Comparison of ENCODE assay signal across 1 cellular context in the genomic region with DNA sequence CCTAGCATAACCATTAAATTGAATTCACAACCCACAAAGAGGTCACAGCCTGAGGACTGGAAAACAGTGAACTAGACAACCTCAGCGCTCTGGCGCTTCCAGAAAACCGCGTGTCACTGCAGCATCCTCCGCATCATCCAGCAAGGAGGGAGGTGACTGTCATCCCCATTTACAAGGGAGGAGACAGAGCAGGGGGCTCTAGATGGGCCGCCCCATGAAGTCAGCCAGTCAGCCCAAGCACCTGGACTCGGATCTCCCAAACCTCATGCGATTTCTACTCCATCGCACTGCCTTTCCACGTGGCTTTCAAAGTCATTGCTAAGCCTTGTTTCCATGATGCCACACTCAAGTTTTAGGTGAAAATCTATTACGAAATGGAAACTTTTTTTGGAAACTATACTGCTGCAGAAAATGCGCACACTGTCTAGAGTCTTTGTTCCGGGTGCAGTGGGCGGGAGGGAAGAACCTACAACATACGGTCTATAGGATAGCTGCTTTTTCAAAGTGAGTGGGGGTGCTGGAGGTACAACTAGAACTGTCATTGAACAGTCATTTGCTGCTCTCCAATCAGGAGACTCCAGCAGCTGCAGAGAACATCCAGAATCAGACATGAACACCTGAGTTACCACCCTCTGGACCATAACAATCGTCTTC.
TF ChIP-seq lines count a peak whose summit lies in the region.

No MANE protein-coding gene starts in this region.

TF ChIP-seq in GM23338, 12 proteins besides CTCF, POLR2A, EP300 and RAD21 (continued from another document):
- no peak for TF ChIP-seq ZNF462 (CRISPR knock-in tag; IDR thresholded peaks at IDR 0.05)
- TF ChIP-seq ETS1 (IDR thresholded peaks at IDR 0.05) = no peak
- no peak for TF ChIP-seq STAT1 (IDR thresholded peaks at IDR 0.05; ENCODE audit: unreplicated experiment)
- no peak for TF ChIP-seq EZH2 (IDR thresholded peaks at IDR 0.05; ENCODE audit: low read depth, unreplicated experiment)
- TF ChIP-seq EZH2phosphoT487 (IDR thresholded peaks at IDR 0.05; ENCODE audit: unreplicated experiment) = no peak
TF ChIP-seq in GM23338: peak in this region for 0.
